Comparison of ENCODE assay signal across 22 cellular contexts in the genomic region with DNA sequence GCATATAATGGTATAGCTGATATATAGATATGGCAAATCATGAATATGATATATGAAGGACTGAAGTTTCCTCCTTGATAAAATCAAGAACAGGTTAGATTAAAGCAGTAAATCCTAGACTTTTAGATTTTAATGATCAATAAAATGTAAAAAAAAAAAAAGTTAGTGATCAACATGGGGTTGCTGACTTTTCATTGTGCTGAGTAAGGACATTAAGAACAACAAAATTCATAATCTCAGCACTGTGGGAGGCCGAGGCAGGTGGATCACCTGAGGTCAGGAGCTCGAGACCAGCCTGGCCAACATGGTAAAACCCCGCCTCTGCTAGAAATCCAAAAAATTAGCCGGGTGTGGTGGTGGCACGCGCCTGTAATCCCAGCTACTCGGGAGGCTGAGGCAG. TPM values are rescaled to one million over a fixed set of nuclear protein-coding genes. Genes with fewer than 3 reads are reported as not detected.
DNase-seq lines count a peak whose midpoint lies in the region; ATAC-seq, FAIRE-seq and TF ChIP-seq lines count a peak whose summit lies in the region.
"Had no signal": no experiment of that assay in that cellular context is flagged by ENCODE, and none has a peak within 500 bp of the region (broad histone marks: within the 10 kb centered on the region; RNA-seq: fewer than 3 reads in every experiment).

No MANE protein-coding gene starts in this region.

- POLR2A ChIA-PET in HepG2 (lab: Yijun Ruan, JAX), result no interaction called here

- in situ Hi-C loops in HepG2 (cut with HindIII; ENCODE audit: extremely low pct_ligation_motif_present, low pct_unique_long_range_greater_than_20kb) (no loop called here), GM13976 (cut with MboI; ENCODE audit: low sequenced_read_pairs, unreplicated experiment) (no loop called here)

- TF ChIP-seq EP300 in HepG2 (IDR thresholded peaks at IDR 0.05; ENCODE audit: low read depth in 2 of 2, low read length in 2 of 2), result no peak
- no peak for TF ChIP-seq EP300 in HepG2 (CRISPR knock-in tag; IDR thresholded peaks at IDR 0.05; ENCODE audit: borderline replicate concordance)

- WGBS in HepG2 (ENCODE audit: low lambda C conversion rate), result 90% methylated on average over 7 of the region's 7 CpGs
- WGBS in right lobe of liver (ENCODE audit: insufficient coverage, low coverage, low lambda C conversion rate, missing lambda C conversion rate), result 100% methylated on average over 2 of the region's 7 CpGs

- H3K27me3 ChIP-seq in HepG2 (ENCODE audit: control insufficient read depth in 1 of 2, insufficient read depth in 2 of 2, low read length in 2 of 2) (peaks cover 1 to 5% of the 10 kb centered on the region in 2 experiments; a peak in 1 of 5 replicates), right lobe of liver (no peaks in the 10 kb centered on the region)
- H3K27me3 ChIP-seq: BLaER1 treated with 17β-estradiol and CSF1 and Interleukin-3, amounts not matched to agents 10 nM and 100 nM had no signal

- no peak for TF ChIP-seq RAD21 in HepG2 (CRISPR knock-in tag; IDR thresholded peaks at IDR 0.05)

- TF ChIP-seq CTCF in HepG2 (CRISPR knock-in tag; IDR thresholded peaks at IDR 0.05), result no peak
- TF ChIP-seq CTCF in right lobe of liver (IDR thresholded peaks at IDR 0.05), result no peak
- TF ChIP-seq CTCF in GM13976 (IDR thresholded peaks at IDR 0.05; ENCODE audit: borderline replicate concordance, control extremely low read depth, extremely low read depth, insufficient read depth, missing control alignments), result no peak

- H3K4me1 ChIP-seq in HepG2 (ENCODE audit: insufficient read depth, low read length), result peaks cover 21% of the 10 kb centered on the region
- no peaks in the 10 kb centered on the region for H3K4me1 ChIP-seq in right lobe of liver

- BruUV-seq in HepG2 (replicated peaks; lab: Mats Ljungman, UMichigan), result no TSS peak

- ATAC-seq in HepG2 (no peak), right lobe of liver (no peak)
- ATAC-seq: CD8-positive, alpha-beta T cell; GM12878; HCT116 had no signal

- H2AFZ ChIP-seq in HepG2 (ENCODE audit: low read length), result no peak overlapping the region
- H2AFZ ChIP-seq: GM23248 had no signal

- DNase-seq in HepG2 (ENCODE audit: low spot score) (no peak), right lobe of liver (no peak), ecto neural progenitor cell (ENCODE audit: low spot score) (peak; percentile 17), islet precursor cell (peak; percentile 20), superior temporal gyrus (ENCODE audit: extremely low spot score) (no peak), GM13976 (ENCODE audit: low spot score) (no peak)
- DNase-seq in stimulated activated CD8-positive, alpha-beta memory T cell treated with anti-CD3 and anti-CD28 coated beads, Interleukin-4, amount 100 ng/mL, for 48 hours, result no peak
- DNase-seq: 8988T; Calu3; CD8-positive, alpha-beta T cell; DMS 273 treated with DMSO at 0.1 percent for 48 hours; DMS53; DND-41; EL; GM23248; HFFc6 had no signal

- no peak overlapping the region for H3K4me2 ChIP-seq in HepG2 (ENCODE audit: low read depth, low read length)
- H3K4me2 ChIP-seq: BLaER1 treated with 17β-estradiol and CSF1 and Interleukin-3, amounts not matched to agents 10 nM and 100 nM had no signal

- intact Hi-C loops in HepG2 (cut with micrococcal nuclease; ENCODE audit: unreplicated experiment) (no loop called here), right lobe of liver (cut with DNase I) (no loop called here)

- no peak for FAIRE-seq in HepG2 (lab: Jason Lieb, UNC)
- FAIRE-seq: GM12878, HTR-8/SVneo had no signal

- TF ChIP-seq POLR2A in HepG2 (IDR thresholded peaks at IDR 0.05; ENCODE audit: insufficient read depth in 1 of 2, low read depth in 2 of 2, low read length in 2 of 2) (no peak), right lobe of liver (IDR thresholded peaks at IDR 0.05) (no peak)

- no peak overlapping the region for H3K9ac ChIP-seq in HepG2 (ENCODE audit: insufficient read depth, low read depth, low read length)
- H3K9ac ChIP-seq: BLaER1 treated with 17β-estradiol and CSF1 and Interleukin-3, amounts not matched to agents 10 nM and 100 nM; GM23248 had no signal

- H4K20me1 ChIP-seq in HepG2 (ENCODE audit: insufficient read depth, low read length), result no peaks in the 10 kb centered on the region
- H4K20me1 ChIP-seq: BLaER1 treated with 17β-estradiol and CSF1 and Interleukin-3, amounts not matched to agents 10 nM and 100 nM had no signal

- no peaks in the 10 kb centered on the region for H3K79me2 ChIP-seq in HepG2 (ENCODE audit: insufficient read depth, low read length)

- H3K27ac ChIP-seq in HepG2 (ENCODE audit: extremely low read length, insufficient read depth, low read length), result no peak overlapping the region
- no peak overlapping the region for H3K27ac ChIP-seq in right lobe of liver
- H3K27ac ChIP-seq: BLaER1 treated with 17β-estradiol and CSF1 and Interleukin-3, amounts not matched to agents 10 nM and 100 nM; GM23248 had no signal

- CTCF ChIA-PET in HepG2 (lab: Yijun Ruan, JAX; ENCODE audit: low intra/inter-chr PET ratio, low total read pairs), result no interaction called here

- H3K9me3 ChIP-seq in HepG2 (ENCODE audit: low read length), result no peaks in the 10 kb centered on the region
- H3K9me3 ChIP-seq in right lobe of liver, result no peaks in the 10 kb centered on the region
- H3K9me3 ChIP-seq: BLaER1 treated with 17β-estradiol and CSF1 and Interleukin-3, amounts not matched to agents 10 nM and 100 nM had no signal

- H3K36me3 ChIP-seq in HepG2 (replicated peaks in 1 of 2; ENCODE audit: control insufficient read depth in 1 of 2, insufficient read depth in 2 of 2, low read length in 2 of 2), result no peaks in the 10 kb centered on the region
- H3K36me3 ChIP-seq in right lobe of liver, result no peaks in the 10 kb centered on the region

- H3K4me3 ChIP-seq in HepG2 (replicated peaks in 1 of 3; ENCODE audit: insufficient read depth in 1 of 3, low read depth in 2 of 3, low read length in 3 of 3) (no peak overlapping the region), right lobe of liver (no peak overlapping the region)
- H3K4me3 ChIP-seq: BLaER1 treated with 17β-estradiol and CSF1 and Interleukin-3, amounts not matched to agents 10 nM and 100 nM; GM12878; GM23248 had no signal

RNA-seq across cellular contexts. Expression of gene CHD3, which starts 10.4 kb away (rescaled TPM):
- total RNA-seq in HepG2 (2016; rRNA removed; fragmentation: Illumina TruSeq; extraction: Trizol) (3.3 and 3.7 TPM in 2 replicates), right lobe of liver (1 to 10 TPM; 3.2 to 7.2 (median 5.1) TPM)
- 0.20 and 0.53 TPM in 2 replicates for total RNA-seq in HepG2 (2016; cell fraction: cytosol; rRNA removed; fragmentation: Illumina TruSeq; extraction: Trizol; ENCODE audit: low read depth)
- total RNA-seq in HepG2 (2016; cell fraction: insoluble cytoplasmic fraction; rRNA removed; fragmentation: Illumina TruSeq; extraction: Trizol), result 1.6 and 3.6 TPM in 2 replicates
- 1.1 and 3.2 TPM in 2 replicates for total RNA-seq in HepG2 (2016; cell fraction: membrane; rRNA removed; fragmentation: Illumina TruSeq; extraction: Trizol)
- total RNA-seq in HepG2 (2016; cell fraction: nucleus; rRNA removed; fragmentation: Illumina TruSeq; extraction: Trizol), result 4.7 and 9.3 TPM in 2 replicates
- 2.7 and 3.3 TPM in 2 replicates for polyA plus RNA-seq in HepG2 (2011; rRNA removed)
- 1.8 and 1.9 TPM in 2 replicates for polyA plus RNA-seq in HepG2 (2011; cell fraction: cytosol; rRNA removed)
- 21.5 and 21.6 TPM in 2 replicates for polyA plus RNA-seq in HepG2 (2011; cell fraction: nucleus; rRNA removed)
- 6.4 and 10.0 TPM in 2 replicates for polyA plus RNA-seq in HepG2 (2012)
- polyA plus RNA-seq in HepG2 (2016; cell fraction: cytosol; fragmentation: Illumina TruSeq; extraction: Trizol; ENCODE audit: low read depth), result 0.57 and 0.75 TPM in 2 replicates
- 1.8 and 5.2 TPM in 2 replicates for polyA plus RNA-seq in HepG2 (2016; cell fraction: insoluble cytoplasmic fraction; fragmentation: Illumina TruSeq; extraction: Trizol; ENCODE audit: low read depth)
- 1.1 and 1.3 TPM in 2 replicates for polyA plus RNA-seq in HepG2 (2016; cell fraction: membrane; fragmentation: Illumina TruSeq; extraction: Trizol; ENCODE audit: low read depth)
- 15.5 and 16.4 TPM in 2 replicates for polyA plus RNA-seq in HepG2 (2016; cell fraction: nucleus; fragmentation: Illumina TruSeq; extraction: Trizol; ENCODE audit: insufficient read depth, low read depth)
- polyA minus RNA-seq in HepG2 (2011; rRNA and poly(A)+ RNA removed; ENCODE audit: low replicate concordance), result 8.0 and 73.1 TPM in 2 replicates
- polyA minus RNA-seq in HepG2 (2011; cell fraction: cytosol; rRNA and poly(A)+ RNA removed), result 3.3 and 3.9 TPM in 2 replicates
- polyA minus RNA-seq in HepG2 (2011; cell fraction: nucleus; rRNA and poly(A)+ RNA removed), result 9.1 and 12.4 TPM in 2 replicates

RNA-seq across cellular contexts. Expression of gene CYB5D1, which starts 20.4 kb away (rescaled TPM):
- total RNA-seq in HepG2 (2016; rRNA removed; fragmentation: Illumina TruSeq; extraction: Trizol) (17.0 and 21.4 TPM in 2 replicates), right lobe of liver (10 to 100 TPM in 1 of 6 experiments, 1 to 10 TPM in 5; 6.0 to 11.7 (median 7.4) TPM)
- 1.1 TPM in 2 replicates for total RNA-seq in HepG2 (2016; cell fraction: cytosol; rRNA removed; fragmentation: Illumina TruSeq; extraction: Trizol; ENCODE audit: low read depth)
- total RNA-seq in HepG2 (2016; cell fraction: insoluble cytoplasmic fraction; rRNA removed; fragmentation: Illumina TruSeq; extraction: Trizol), result 16.9 and 20.4 TPM in 2 replicates
- total RNA-seq in HepG2 (2016; cell fraction: membrane; rRNA removed; fragmentation: Illumina TruSeq; extraction: Trizol), result 9.5 and 12.3 TPM in 2 replicates
- 9.1 and 10.0 TPM in 2 replicates for total RNA-seq in HepG2 (2016; cell fraction: nucleus; rRNA removed; fragmentation: Illumina TruSeq; extraction: Trizol)
- polyA plus RNA-seq in HepG2 (2011; rRNA removed), result 7.9 and 8.9 TPM in 2 replicates
- polyA plus RNA-seq in HepG2 (2011; cell fraction: cytosol; rRNA removed), result 7.7 and 8.1 TPM in 2 replicates
- polyA plus RNA-seq in HepG2 (2011; cell fraction: nucleus; rRNA removed), result 7.1 and 7.3 TPM in 2 replicates
- polyA plus RNA-seq in HepG2 (2012), result 5.1 and 7.4 TPM in 2 replicates
- 1.4 and 1.9 TPM in 2 replicates for polyA plus RNA-seq in HepG2 (2016; cell fraction: cytosol; fragmentation: Illumina TruSeq; extraction: Trizol; ENCODE audit: low read depth)
- polyA plus RNA-seq in HepG2 (2016; cell fraction: insoluble cytoplasmic fraction; fragmentation: Illumina TruSeq; extraction: Trizol; ENCODE audit: low read depth), result 20.6 and 21.0 TPM in 2 replicates
- 6.2 and 7.1 TPM in 2 replicates for polyA plus RNA-seq in HepG2 (2016; cell fraction: membrane; fragmentation: Illumina TruSeq; extraction: Trizol; ENCODE audit: low read depth)
- 14.1 and 14.8 TPM in 2 replicates for polyA plus RNA-seq in HepG2 (2016; cell fraction: nucleus; fragmentation: Illumina TruSeq; extraction: Trizol; ENCODE audit: insufficient read depth, low read depth)
- polyA minus RNA-seq in HepG2 (2011; rRNA and poly(A)+ RNA removed; ENCODE audit: low replicate concordance), result 9.3 and 30.2 TPM in 2 replicates
- polyA minus RNA-seq in HepG2 (2011; cell fraction: cytosol; rRNA and poly(A)+ RNA removed), result 4.3 and 5.6 TPM in 2 replicates
- 4.2 and 6.0 TPM in 2 replicates for polyA minus RNA-seq in HepG2 (2011; cell fraction: nucleus; rRNA and poly(A)+ RNA removed)

RNA-seq across cellular contexts. Expression of gene NAA38, which starts 20.9 kb away (rescaled TPM):
- total RNA-seq in HepG2 (2016; rRNA removed; fragmentation: Illumina TruSeq; extraction: Trizol) (91.6 and 105 TPM in 2 replicates), right lobe of liver (10 to 100 TPM; 27.2 to 43.0 (median 30.8) TPM)
- total RNA-seq in HepG2 (2016; cell fraction: cytosol; rRNA removed; fragmentation: Illumina TruSeq; extraction: Trizol; ENCODE audit: low read depth), result 62.3 and 74.3 TPM in 2 replicates
- total RNA-seq in HepG2 (2016; cell fraction: insoluble cytoplasmic fraction; rRNA removed; fragmentation: Illumina TruSeq; extraction: Trizol), result 94.6 and 120 TPM in 2 replicates
- total RNA-seq in HepG2 (2016; cell fraction: membrane; rRNA removed; fragmentation: Illumina TruSeq; extraction: Trizol), result 54.2 and 67.7 TPM in 2 replicates
- total RNA-seq in HepG2 (2016; cell fraction: nucleus; rRNA removed; fragmentation: Illumina TruSeq; extraction: Trizol), result 37.3 and 42.0 TPM in 2 replicates
- 43.9 and 46.9 TPM in 2 replicates for polyA plus RNA-seq in HepG2 (2011; rRNA removed)
- 35.2 and 66.3 TPM in 2 replicates for polyA plus RNA-seq in HepG2 (2011; cell fraction: cytosol; rRNA removed)
- 36.8 and 49.2 TPM in 2 replicates for polyA plus RNA-seq in HepG2 (2011; cell fraction: nucleus; rRNA removed)
- 19.2 and 22.5 TPM in 2 replicates for polyA plus RNA-seq in HepG2 (2012)
- 53.8 and 75.0 TPM in 2 replicates for polyA plus RNA-seq in HepG2 (2016; cell fraction: cytosol; fragmentation: Illumina TruSeq; extraction: Trizol; ENCODE audit: low read depth)
- polyA plus RNA-seq in HepG2 (2016; cell fraction: insoluble cytoplasmic fraction; fragmentation: Illumina TruSeq; extraction: Trizol; ENCODE audit: low read depth), result 69.5 and 79.8 TPM in 2 replicates
- polyA plus RNA-seq in HepG2 (2016; cell fraction: membrane; fragmentation: Illumina TruSeq; extraction: Trizol; ENCODE audit: low read depth), result 39.8 and 49.0 TPM in 2 replicates
- 46.6 and 50.5 TPM in 2 replicates for polyA plus RNA-seq in HepG2 (2016; cell fraction: nucleus; fragmentation: Illumina TruSeq; extraction: Trizol; ENCODE audit: insufficient read depth, low read depth)
- 21.5 and 58.0 TPM in 2 replicates for polyA minus RNA-seq in HepG2 (2011; rRNA and poly(A)+ RNA removed; ENCODE audit: low replicate concordance)
- 35.5 and 51.8 TPM in 2 replicates for polyA minus RNA-seq in HepG2 (2011; cell fraction: cytosol; rRNA and poly(A)+ RNA removed)
- polyA minus RNA-seq in HepG2 (2011; cell fraction: nucleus; rRNA and poly(A)+ RNA removed), result 13.3 and 23.4 TPM in 2 replicates

RNA-seq across cellular contexts. Expression of gene TMEM88, which starts 23.4 kb away (rescaled TPM):
- total RNA-seq in HepG2 (2016; rRNA removed; fragmentation: Illumina TruSeq; extraction: Trizol), result 0.31 TPM in 1 of 2 replicates, not detected in the other
- total RNA-seq in HepG2 (2016; cell fraction: cytosol; rRNA removed; fragmentation: Illumina TruSeq; extraction: Trizol; ENCODE audit: low read depth), result not detected in 2 replicates
- 0.19 TPM in 1 of 2 replicates, not detected in the other for total RNA-seq in HepG2 (2016; cell fraction: insoluble cytoplasmic fraction; rRNA removed; fragmentation: Illumina TruSeq; extraction: Trizol)
- total RNA-seq in HepG2 (2016; cell fraction: membrane; rRNA removed; fragmentation: Illumina TruSeq; extraction: Trizol), result not detected in 2 replicates
- total RNA-seq in HepG2 (2016; cell fraction: nucleus; rRNA removed; fragmentation: Illumina TruSeq; extraction: Trizol), result 1.1 TPM in 1 of 2 replicates, not detected in the other
- 0.66 and 0.84 TPM in 2 replicates for polyA plus RNA-seq in HepG2 (2011; rRNA removed)
- 0.08 and 0.43 TPM in 2 replicates for polyA plus RNA-seq in HepG2 (2011; cell fraction: cytosol; rRNA removed)
- polyA plus RNA-seq in HepG2 (2011; cell fraction: nucleus; rRNA removed), result 7.3 and 9.6 TPM in 2 replicates
- 0.51 and 1.9 TPM in 2 replicates for polyA plus RNA-seq in HepG2 (2012)
- polyA plus RNA-seq in HepG2 (2016; cell fraction: cytosol; fragmentation: Illumina TruSeq; extraction: Trizol; ENCODE audit: low read depth), result 0.26 and 0.33 TPM in 2 replicates
- polyA plus RNA-seq in HepG2 (2016; cell fraction: insoluble cytoplasmic fraction; fragmentation: Illumina TruSeq; extraction: Trizol; ENCODE audit: low read depth), result 0.28 and 0.30 TPM in 2 replicates
- polyA plus RNA-seq in HepG2 (2016; cell fraction: membrane; fragmentation: Illumina TruSeq; extraction: Trizol; ENCODE audit: low read depth), result 0.23 and 0.27 TPM in 2 replicates
- polyA plus RNA-seq in HepG2 (2016; cell fraction: nucleus; fragmentation: Illumina TruSeq; extraction: Trizol; ENCODE audit: insufficient read depth, low read depth), result 4.6 and 6.5 TPM in 2 replicates
- polyA minus RNA-seq in HepG2 (2011; rRNA and poly(A)+ RNA removed; ENCODE audit: low replicate concordance), result 0.36 TPM in 1 of 2 replicates, not detected in the other
- not detected in 2 replicates for polyA minus RNA-seq in HepG2 (2011; cell fraction: cytosol; rRNA and poly(A)+ RNA removed)
- 1.3 and 2.7 TPM in 2 replicates for polyA minus RNA-seq in HepG2 (2011; cell fraction: nucleus; rRNA and poly(A)+ RNA removed)
- 1 to 10 TPM in 4 of 6 experiments, under 1 TPM in 2; 0.74 to 2.4 (median 1.2) TPM for total RNA-seq in right lobe of liver
- total RNA-seq: G401, GM23248, H4 had no signal
- polyA plus RNA-seq: GM23248 had no signal

RNA-seq across cellular contexts. Expression of gene RNF227, which starts 37.9 kb away (rescaled TPM):
- total RNA-seq in HepG2 (2016; rRNA removed; fragmentation: Illumina TruSeq; extraction: Trizol), result 0.20 and 0.38 TPM in 2 replicates
- total RNA-seq in HepG2 (2016; cell fraction: cytosol; rRNA removed; fragmentation: Illumina TruSeq; extraction: Trizol; ENCODE audit: low read depth), result 0.10 TPM in 1 of 2 replicates, not detected in the other
- total RNA-seq in HepG2 (2016; cell fraction: insoluble cytoplasmic fraction; rRNA removed; fragmentation: Illumina TruSeq; extraction: Trizol), result 0.37 and 0.41 TPM in 2 replicates
- 0.21 and 0.22 TPM in 2 replicates for total RNA-seq in HepG2 (2016; cell fraction: membrane; rRNA removed; fragmentation: Illumina TruSeq; extraction: Trizol)
- 0.22 and 0.56 TPM in 2 replicates for total RNA-seq in HepG2 (2016; cell fraction: nucleus; rRNA removed; fragmentation: Illumina TruSeq; extraction: Trizol)
- 0.79 and 0.94 TPM in 2 replicates for polyA plus RNA-seq in HepG2 (2011; rRNA removed)
- 1.7 and 3.4 TPM in 2 replicates for polyA plus RNA-seq in HepG2 (2011; cell fraction: cytosol; rRNA removed)
- 0.79 and 4.8 TPM in 2 replicates for polyA plus RNA-seq in HepG2 (2011; cell fraction: nucleus; rRNA removed)
- polyA plus RNA-seq in HepG2 (2012), result 0.68 and 0.79 TPM in 2 replicates
- polyA plus RNA-seq in HepG2 (2016; cell fraction: cytosol; fragmentation: Illumina TruSeq; extraction: Trizol; ENCODE audit: low read depth), result 0.15 and 0.16 TPM in 2 replicates
- polyA plus RNA-seq in HepG2 (2016; cell fraction: insoluble cytoplasmic fraction; fragmentation: Illumina TruSeq; extraction: Trizol; ENCODE audit: low read depth), result 0.49 and 0.63 TPM in 2 replicates
- polyA plus RNA-seq in HepG2 (2016; cell fraction: membrane; fragmentation: Illumina TruSeq; extraction: Trizol; ENCODE audit: low read depth), result 0.23 and 0.33 TPM in 2 replicates
- polyA plus RNA-seq in HepG2 (2016; cell fraction: nucleus; fragmentation: Illumina TruSeq; extraction: Trizol; ENCODE audit: insufficient read depth, low read depth), result 1.5 and 2.2 TPM in 2 replicates
- polyA minus RNA-seq in HepG2 (2011; rRNA and poly(A)+ RNA removed; ENCODE audit: low replicate concordance), result 0.22 and 3.6 TPM in 2 replicates
- polyA minus RNA-seq in HepG2 (2011; cell fraction: cytosol; rRNA and poly(A)+ RNA removed), result 0.20 and 0.26 TPM in 2 replicates
- polyA minus RNA-seq in HepG2 (2011; cell fraction: nucleus; rRNA and poly(A)+ RNA removed), result 0.25 and 0.64 TPM in 2 replicates
- under 1 TPM; 0.18 to 0.70 (median 0.46) TPM for total RNA-seq in right lobe of liver

Comparison
In these comparisons a context has a peak if more than half of its experiments do, and no peak if none do; other contexts are left out.
1. DNase-seq: peak in ecto neural progenitor cell (single experiment) and islet precursor cell (single experiment); none in HepG2 (single experiment), right lobe of liver (0 of 3), superior temporal gyrus (single experiment), GM13976 (single experiment) and stimulated activated CD8-positive, alpha-beta memory T cell treated with anti-CD3 and anti-CD28 coated beads, Interleukin-4, amount 100 ng/mL, for 48 hours (single experiment).